In the genomic region with DNA sequence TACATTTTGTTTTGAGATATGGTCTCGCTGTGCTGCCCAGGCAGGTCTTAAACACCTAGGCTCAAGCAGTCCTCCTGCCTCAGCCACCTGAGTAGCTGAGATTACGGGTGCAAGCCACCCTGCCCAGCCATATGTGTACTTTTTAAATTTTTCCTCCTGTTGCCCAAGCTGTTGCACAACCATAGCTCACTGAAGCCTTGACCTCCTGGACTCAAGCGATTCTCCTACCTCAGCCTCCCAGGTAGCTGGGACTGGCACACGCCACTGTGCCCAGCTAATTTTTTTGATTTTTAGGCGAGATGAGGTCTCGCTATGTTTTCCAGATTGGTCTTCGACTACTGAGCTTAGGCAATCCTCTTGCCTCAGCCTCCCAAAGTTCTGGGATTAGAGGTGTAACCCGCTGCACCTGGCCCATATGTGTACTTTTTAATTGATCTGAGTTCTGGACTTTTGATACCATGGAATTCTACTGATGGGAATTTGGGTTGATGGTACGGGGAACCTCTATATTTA, we compare ENCODE assay signal across 1 cellular context.
A peak's percentile ranks its signal among the peaks of the same experiment; 100 is the strongest.
TF ChIP-seq lines count a peak whose summit lies in the region.

No MANE protein-coding gene starts in this region.

TF ChIP-seq in HepG2, 621 proteins besides CTCF, POLR2A, EP300 and RAD21 (continued from another document and continues in another):
- TF ChIP-seq, protein P1, sequence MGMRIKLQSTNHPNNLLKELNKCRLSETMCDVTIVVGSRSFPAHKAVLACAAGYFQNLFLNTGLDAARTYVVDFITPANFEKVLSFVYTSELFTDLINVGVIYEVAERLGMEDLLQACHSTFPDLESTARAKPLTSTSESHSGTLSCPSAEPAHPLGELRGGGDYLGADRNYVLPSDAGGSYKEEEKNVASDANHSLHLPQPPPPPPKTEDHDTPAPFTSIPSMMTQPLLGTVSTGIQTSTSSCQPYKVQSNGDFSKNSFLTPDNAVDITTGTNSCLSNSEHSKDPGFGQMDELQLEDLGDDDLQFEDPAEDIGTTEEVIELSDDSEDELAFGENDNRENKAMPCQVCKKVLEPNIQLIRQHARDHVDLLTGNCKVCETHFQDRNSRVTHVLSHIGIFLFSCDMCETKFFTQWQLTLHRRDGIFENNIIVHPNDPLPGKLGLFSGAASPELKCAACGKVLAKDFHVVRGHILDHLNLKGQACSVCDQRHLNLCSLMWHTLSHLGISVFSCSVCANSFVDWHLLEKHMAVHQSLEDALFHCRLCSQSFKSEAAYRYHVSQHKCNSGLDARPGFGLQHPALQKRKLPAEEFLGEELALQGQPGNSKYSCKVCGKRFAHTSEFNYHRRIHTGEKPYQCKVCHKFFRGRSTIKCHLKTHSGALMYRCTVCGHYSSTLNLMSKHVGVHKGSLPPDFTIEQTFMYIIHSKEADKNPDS (CRISPR knock-in tag; IDR thresholded peaks at IDR 0.05): peak; percentile 82; the same call in 1 of the 2 replicates
- TF ChIP-seq ERF (CRISPR knock-in tag; IDR thresholded peaks at IDR 0.05) (peak; percentile 98), ZNF562 (CRISPR knock-in tag; IDR thresholded peaks at IDR 0.05; ENCODE audit: borderline replicate concordance) (no peak), FOXP1 (IDR thresholded peaks at IDR 0.05) (no peak), FOXP1 (CRISPR knock-in tag; IDR thresholded peaks at IDR 0.05) (peak; percentile 83), ZNF180 (CRISPR knock-in tag; IDR thresholded peaks at IDR 0.05; ENCODE audit: borderline replicate concordance, low read depth) (no peak), PAX8 (CRISPR knock-in tag; IDR thresholded peaks at IDR 0.05; ENCODE audit: borderline replicate concordance) (no peak), HCFC1 (IDR thresholded peaks at IDR 0.05; ENCODE audit: low read depth, low read length) (no peak), HOXA7 (CRISPR knock-in tag; IDR thresholded peaks at IDR 0.05) (no peak), ZFYVE20 (CRISPR knock-in tag; IDR thresholded peaks at IDR 0.05; ENCODE audit: borderline replicate concordance, low read depth) (no peak), NCOA2 (CRISPR knock-in tag; IDR thresholded peaks at IDR 0.05) (peak; percentile 94), ZNF441 (CRISPR knock-in tag; IDR thresholded peaks at IDR 0.05; ENCODE audit: borderline replicate concordance) (peak; percentile 44; the same call in 1 of the 2 replicates), ZNF343 (CRISPR knock-in tag; IDR thresholded peaks at IDR 0.05) (peak; percentile 45; the same call in 1 of the 2 replicates), IRX3 (CRISPR knock-in tag; IDR thresholded peaks at IDR 0.05; ENCODE audit: borderline replicate concordance, low read depth) (peak; percentile 80; the same call in 1 of the 2 replicates), TCF12 (IDR thresholded peaks at IDR 0.05) (no peak), TCF12 (CRISPR knock-in tag; IDR thresholded peaks at IDR 0.05) (peak; percentile 96; the same call in 1 of the 2 replicates), SAFB2 (CRISPR knock-in tag; IDR thresholded peaks at IDR 0.05; ENCODE audit: borderline replicate concordance, low read depth) (no peak), ZNF33A (CRISPR knock-in tag; IDR thresholded peaks at IDR 0.05; ENCODE audit: borderline replicate concordance) (0 out of 2 replicates have a peak, but pooled peaks have one; percentile 17), CCAR2 (optimal IDR thresholded peaks at IDR 0.05; ENCODE audit: low read depth, low read length) (peak; percentile 62), ZNF781 (CRISPR knock-in tag; IDR thresholded peaks at IDR 0.05; ENCODE audit: borderline replicate concordance, not compliant biosample characterization) (peak; percentile 43), NFYC (CRISPR knock-in tag; IDR thresholded peaks at IDR 0.05) (no peak), RELA (CRISPR knock-in tag; IDR thresholded peaks at IDR 0.05) (no peak; the same call in 1 of the 2 replicates), JUND (CRISPR knock-in tag; IDR thresholded peaks at IDR 0.05) (peak; percentile 72), KLF6 (CRISPR knock-in tag; IDR thresholded peaks at IDR 0.05) (peak; percentile 92), HNF4G (IDR thresholded peaks at IDR 0.05; ENCODE audit: borderline replicate concordance, low read depth, low read length) (peak; percentile 95), HNF4G (CRISPR knock-in tag; IDR thresholded peaks at IDR 0.05; ENCODE audit: borderline replicate concordance, low read depth) (peak; percentile 98), MIXL1 (CRISPR knock-in tag; IDR thresholded peaks at IDR 0.05) (peak; percentile 95), SRY (CRISPR knock-in tag; IDR thresholded peaks at IDR 0.05) (peak; percentile 48; the same call in 1 of the 2 replicates), TEAD2 (CRISPR knock-in tag; IDR thresholded peaks at IDR 0.05) (no peak), ZNF816 (CRISPR knock-in tag; IDR thresholded peaks at IDR 0.05; ENCODE audit: borderline replicate concordance) (peak; percentile 77; the same call in 1 of the 2 replicates), GTF3A (CRISPR knock-in tag; conservative IDR thresholded peaks at IDR 0.05) (0 out of 2 replicates have a peak, but pooled peaks have one; percentile 44)
- TF ChIP-seq, protein P2, sequence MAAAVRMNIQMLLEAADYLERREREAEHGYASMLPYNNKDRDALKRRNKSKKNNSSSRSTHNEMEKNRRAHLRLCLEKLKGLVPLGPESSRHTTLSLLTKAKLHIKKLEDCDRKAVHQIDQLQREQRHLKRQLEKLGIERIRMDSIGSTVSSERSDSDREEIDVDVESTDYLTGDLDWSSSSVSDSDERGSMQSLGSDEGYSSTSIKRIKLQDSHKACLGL (CRISPR knock-in tag; IDR thresholded peaks at IDR 0.05): no peak
- TF ChIP-seq, protein P3, sequence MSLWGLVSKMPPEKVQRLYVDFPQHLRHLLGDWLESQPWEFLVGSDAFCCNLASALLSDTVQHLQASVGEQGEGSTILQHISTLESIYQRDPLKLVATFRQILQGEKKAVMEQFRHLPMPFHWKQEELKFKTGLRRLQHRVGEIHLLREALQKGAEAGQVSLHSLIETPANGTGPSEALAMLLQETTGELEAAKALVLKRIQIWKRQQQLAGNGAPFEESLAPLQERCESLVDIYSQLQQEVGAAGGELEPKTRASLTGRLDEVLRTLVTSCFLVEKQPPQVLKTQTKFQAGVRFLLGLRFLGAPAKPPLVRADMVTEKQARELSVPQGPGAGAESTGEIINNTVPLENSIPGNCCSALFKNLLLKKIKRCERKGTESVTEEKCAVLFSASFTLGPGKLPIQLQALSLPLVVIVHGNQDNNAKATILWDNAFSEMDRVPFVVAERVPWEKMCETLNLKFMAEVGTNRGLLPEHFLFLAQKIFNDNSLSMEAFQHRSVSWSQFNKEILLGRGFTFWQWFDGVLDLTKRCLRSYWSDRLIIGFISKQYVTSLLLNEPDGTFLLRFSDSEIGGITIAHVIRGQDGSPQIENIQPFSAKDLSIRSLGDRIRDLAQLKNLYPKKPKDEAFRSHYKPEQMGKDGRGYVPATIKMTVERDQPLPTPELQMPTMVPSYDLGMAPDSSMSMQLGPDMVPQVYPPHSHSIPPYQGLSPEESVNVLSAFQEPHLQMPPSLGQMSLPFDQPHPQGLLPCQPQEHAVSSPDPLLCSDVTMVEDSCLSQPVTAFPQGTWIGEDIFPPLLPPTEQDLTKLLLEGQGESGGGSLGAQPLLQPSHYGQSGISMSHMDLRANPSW (CRISPR knock-in tag; IDR thresholded peaks at IDR 0.05; ENCODE audit: borderline replicate concordance): peak; percentile 88; the same call in 1 of the 2 replicates
- TF ChIP-seq, protein P4, sequence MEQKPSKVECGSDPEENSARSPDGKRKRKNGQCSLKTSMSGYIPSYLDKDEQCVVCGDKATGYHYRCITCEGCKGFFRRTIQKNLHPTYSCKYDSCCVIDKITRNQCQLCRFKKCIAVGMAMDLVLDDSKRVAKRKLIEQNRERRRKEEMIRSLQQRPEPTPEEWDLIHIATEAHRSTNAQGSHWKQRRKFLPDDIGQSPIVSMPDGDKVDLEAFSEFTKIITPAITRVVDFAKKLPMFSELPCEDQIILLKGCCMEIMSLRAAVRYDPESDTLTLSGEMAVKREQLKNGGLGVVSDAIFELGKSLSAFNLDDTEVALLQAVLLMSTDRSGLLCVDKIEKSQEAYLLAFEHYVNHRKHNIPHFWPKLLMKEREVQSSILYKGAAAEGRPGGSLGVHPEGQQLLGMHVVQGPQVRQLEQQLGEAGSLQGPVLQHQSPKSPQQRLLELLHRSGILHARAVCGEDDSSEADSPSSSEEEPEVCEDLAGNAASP (CRISPR knock-in tag; IDR thresholded peaks at IDR 0.05; ENCODE audit: borderline replicate concordance): peak; percentile 91
- TF ChIP-seq, protein P5, sequence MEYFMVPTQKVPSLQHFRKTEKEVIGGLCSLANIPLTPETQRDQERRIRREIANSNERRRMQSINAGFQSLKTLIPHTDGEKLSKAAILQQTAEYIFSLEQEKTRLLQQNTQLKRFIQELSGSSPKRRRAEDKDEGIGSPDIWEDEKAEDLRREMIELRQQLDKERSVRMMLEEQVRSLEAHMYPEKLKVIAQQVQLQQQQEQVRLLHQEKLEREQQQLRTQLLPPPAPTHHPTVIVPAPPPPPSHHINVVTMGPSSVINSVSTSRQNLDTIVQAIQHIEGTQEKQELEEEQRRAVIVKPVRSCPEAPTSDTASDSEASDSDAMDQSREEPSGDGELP (IDR thresholded peaks at IDR 0.05; ENCODE audit: borderline replicate concordance, low read depth): peak; percentile 82; the same call in 1 of the 2 replicates
- TF ChIP-seq, protein P6, sequence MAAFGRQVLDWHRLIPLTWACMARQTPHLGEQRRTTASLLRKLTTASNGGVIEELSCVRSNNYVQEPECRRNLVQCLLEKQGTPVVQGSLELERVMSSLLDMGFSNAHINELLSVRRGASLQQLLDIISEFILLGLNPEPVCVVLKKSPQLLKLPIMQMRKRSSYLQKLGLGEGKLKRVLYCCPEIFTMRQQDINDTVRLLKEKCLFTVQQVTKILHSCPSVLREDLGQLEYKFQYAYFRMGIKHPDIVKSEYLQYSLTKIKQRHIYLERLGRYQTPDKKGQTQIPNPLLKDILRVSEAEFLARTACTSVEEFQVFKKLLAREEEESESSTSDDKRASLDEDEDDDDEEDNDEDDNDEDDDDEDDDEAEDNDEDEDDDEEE (CRISPR knock-in tag; IDR thresholded peaks at IDR 0.05): no peak
- TF ChIP-seq, protein P7, sequence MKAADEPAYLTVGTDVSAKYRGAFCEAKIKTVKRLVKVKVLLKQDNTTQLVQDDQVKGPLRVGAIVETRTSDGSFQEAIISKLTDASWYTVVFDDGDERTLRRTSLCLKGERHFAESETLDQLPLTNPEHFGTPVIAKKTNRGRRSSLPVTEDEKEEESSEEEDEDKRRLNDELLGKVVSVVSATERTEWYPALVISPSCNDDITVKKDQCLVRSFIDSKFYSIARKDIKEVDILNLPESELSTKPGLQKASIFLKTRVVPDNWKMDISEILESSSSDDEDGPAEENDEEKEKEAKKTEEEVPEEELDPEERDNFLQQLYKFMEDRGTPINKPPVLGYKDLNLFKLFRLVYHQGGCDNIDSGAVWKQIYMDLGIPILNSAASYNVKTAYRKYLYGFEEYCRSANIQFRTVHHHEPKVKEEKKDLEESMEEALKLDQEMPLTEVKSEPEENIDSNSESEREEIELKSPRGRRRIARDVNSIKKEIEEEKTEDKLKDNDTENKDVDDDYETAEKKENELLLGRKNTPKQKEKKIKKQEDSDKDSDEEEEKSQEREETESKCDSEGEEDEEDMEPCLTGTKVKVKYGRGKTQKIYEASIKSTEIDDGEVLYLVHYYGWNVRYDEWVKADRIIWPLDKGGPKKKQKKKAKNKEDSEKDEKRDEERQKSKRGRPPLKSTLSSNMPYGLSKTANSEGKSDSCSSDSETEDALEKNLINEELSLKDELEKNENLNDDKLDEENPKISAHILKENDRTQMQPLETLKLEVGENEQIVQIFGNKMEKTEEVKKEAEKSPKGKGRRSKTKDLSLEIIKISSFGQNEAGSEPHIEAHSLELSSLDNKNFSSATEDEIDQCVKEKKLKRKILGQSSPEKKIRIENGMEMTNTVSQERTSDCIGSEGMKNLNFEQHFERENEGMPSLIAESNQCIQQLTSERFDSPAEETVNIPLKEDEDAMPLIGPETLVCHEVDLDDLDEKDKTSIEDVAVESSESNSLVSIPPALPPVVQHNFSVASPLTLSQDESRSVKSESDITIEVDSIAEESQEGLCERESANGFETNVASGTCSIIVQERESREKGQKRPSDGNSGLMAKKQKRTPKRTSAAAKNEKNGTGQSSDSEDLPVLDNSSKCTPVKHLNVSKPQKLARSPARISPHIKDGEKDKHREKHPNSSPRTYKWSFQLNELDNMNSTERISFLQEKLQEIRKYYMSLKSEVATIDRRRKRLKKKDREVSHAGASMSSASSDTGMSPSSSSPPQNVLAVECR (CRISPR knock-in tag; IDR thresholded peaks at IDR 0.05; ENCODE audit: borderline replicate concordance): peak; percentile 92
- TF ChIP-seq, protein P8, sequence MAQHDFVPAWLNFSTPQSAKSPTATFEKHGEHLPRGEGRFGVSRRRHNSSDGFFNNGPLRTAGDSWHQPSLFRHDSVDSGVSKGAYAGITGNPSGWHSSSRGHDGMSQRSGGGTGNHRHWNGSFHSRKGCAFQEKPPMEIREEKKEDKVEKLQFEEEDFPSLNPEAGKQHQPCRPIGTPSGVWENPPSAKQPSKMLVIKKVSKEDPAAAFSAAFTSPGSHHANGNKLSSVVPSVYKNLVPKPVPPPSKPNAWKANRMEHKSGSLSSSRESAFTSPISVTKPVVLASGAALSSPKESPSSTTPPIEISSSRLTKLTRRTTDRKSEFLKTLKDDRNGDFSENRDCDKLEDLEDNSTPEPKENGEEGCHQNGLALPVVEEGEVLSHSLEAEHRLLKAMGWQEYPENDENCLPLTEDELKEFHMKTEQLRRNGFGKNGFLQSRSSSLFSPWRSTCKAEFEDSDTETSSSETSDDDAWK (CRISPR knock-in tag; IDR thresholded peaks at IDR 0.05): no peak
